Comparison of ENCODE assay signal across 16 cellular contexts in genomic region chr6:34855463-34855862, GRCh38.
"Had no signal": no experiment of that assay in that cellular context is flagged by ENCODE, and none has a peak within 500 bp of the region (broad histone marks: within the 10 kb centered on the region; RNA-seq: fewer than 3 reads in every experiment).

No MANE protein-coding gene starts in this region.

- DNase-seq: activated CD4-positive, alpha-beta T cell treated with anti-CD3 and anti-CD28 coated beads for 1 hour; activated CD4-positive, alpha-beta T cell treated with anti-CD3 and anti-CD28 coated beads, Interleukin-2, amount 50 U/mL, for 48 hours; activated naive CD4-positive, alpha-beta T cell treated with Interleukin-2 at 50 U/mL for 16 hours; aorta; dermis blood vessel endothelial cell; effector memory CD8-positive, alpha-beta T cell; hypothalamus; nucleus accumbens; right cardiac atrium; small intestine; stimulated activated naive CD8-positive, alpha-beta T cell treated with anti-CD3 and anti-CD28 coated beads, Interleukin-15, Interleukin-2, amounts not matched to agents 100 U/mL and 50 U/mL, for 24 hours; T-helper 9 cell; transverse colon had no signal

- H3K4me1 ChIP-seq: breast epithelium, transverse colon had no signal

- H3K9me3 ChIP-seq: breast epithelium, transverse colon had no signal

- H3K27ac ChIP-seq: breast epithelium, transverse colon had no signal

- H3K4me3 ChIP-seq: breast epithelium, transverse colon had no signal

- H3K27me3 ChIP-seq: breast epithelium, transverse colon had no signal

- H3K4me1 Mint-ChIP-seq: activated T-helper 17 cell treated with anti-CD3 and anti-CD28 coated beads, Interleukin-2, amount 50 U/mL, for 72 hours had no signal

- H3K27me3 Mint-ChIP-seq: activated T-helper 17 cell treated with anti-CD3 and anti-CD28 coated beads, Interleukin-2, amount 50 U/mL, for 72 hours; effector memory CD8-positive, alpha-beta T cell; natural killer cell treated with Interleukin-12 subunit alpha and Interleukin-12 subunit beta and Interleukin-15 and Interleukin-18, amount 100 ng/mL, for 72 hours had no signal

- H3K36me3 ChIP-seq: breast epithelium had no signal

- H3K9me3 Mint-ChIP-seq: activated T-helper 17 cell treated with anti-CD3 and anti-CD28 coated beads, Interleukin-2, amount 50 U/mL, for 72 hours; effector memory CD8-positive, alpha-beta T cell; natural killer cell treated with Interleukin-12 subunit alpha and Interleukin-12 subunit beta and Interleukin-15 and Interleukin-18, amount 100 ng/mL, for 72 hours had no signal

- ATAC-seq: activated T-helper 17 cell treated with anti-CD3 and anti-CD28 coated beads, Interleukin-2, amount 50 U/mL, for 72 hours; effector memory CD8-positive, alpha-beta T cell; natural killer cell treated with Interleukin-12 subunit alpha and Interleukin-12 subunit beta and Interleukin-15 and Interleukin-18, amount 100 ng/mL, for 72 hours; right cardiac atrium; stimulated activated naive CD8-positive, alpha-beta T cell treated with anti-CD3 and anti-CD28 coated beads, Interleukin-15, Interleukin-2, amounts not matched to agents 100 U/mL and 50 U/mL, for 24 hours had no signal

- H3K4me3 Mint-ChIP-seq: activated T-helper 17 cell treated with anti-CD3 and anti-CD28 coated beads, Interleukin-2, amount 50 U/mL, for 72 hours; effector memory CD8-positive, alpha-beta T cell; natural killer cell treated with Interleukin-12 subunit alpha and Interleukin-12 subunit beta and Interleukin-15 and Interleukin-18, amount 100 ng/mL, for 72 hours had no signal

- H3K27ac Mint-ChIP-seq: activated T-helper 17 cell treated with anti-CD3 and anti-CD28 coated beads, Interleukin-2, amount 50 U/mL, for 72 hours; effector memory CD8-positive, alpha-beta T cell; natural killer cell treated with Interleukin-12 subunit alpha and Interleukin-12 subunit beta and Interleukin-15 and Interleukin-18, amount 100 ng/mL, for 72 hours had no signal

- FAIRE-seq: small intestine had no signal
